Comparison of ENCODE assay signal across 9 cellular contexts in genomic region chr7:101717986-101718746, GRCh38.
A peak's percentile ranks its signal among the peaks of the same experiment; 100 is the strongest.
DNase-seq lines count a peak whose midpoint lies in the region; ATAC-seq and TF ChIP-seq lines count a peak whose summit lies in the region.
"Had no signal": no experiment of that assay in that cellular context is flagged by ENCODE, and none has a peak within 500 bp of the region (broad histone marks: within the 10 kb centered on the region; RNA-seq: fewer than 3 reads in every experiment).

No MANE protein-coding gene starts in this region.

- H3K23ac ChIP-seq in trophoblast cell (ENCODE audit: low read length): no peak overlapping the region

- H2AFZ ChIP-seq in trophoblast cell (ENCODE audit: insufficient read depth, low read length, poor library complexity): no peak overlapping the region

- DNase-seq in esophagus squamous epithelium (lab: John Stamatoyannopoulos, UW) (no peak), trophoblast cell (peak in 1 of 2 donors; percentile 57), GM19240 (ENCODE audit: insufficient read length, low spot score) (no peak), NCI-H82 treated with DMSO at 0.1 percent for 48 hours (lab: John Stamatoyannopoulos, UW; ENCODE audit: unreplicated experiment) (no peak)

- peaks cover 3% of the 10 kb centered on the region for H3K79me1 ChIP-seq in trophoblast cell (ENCODE audit: low read length)

- H3K36me3 ChIP-seq in ES-I3 (ENCODE audit: insufficient read depth, low read length) (no peaks in the 10 kb centered on the region), esophagus squamous epithelium (no peaks in the 10 kb centered on the region), trophoblast cell (ENCODE audit: control insufficient read depth in 1 of 2, insufficient read depth in 2 of 2, low read length in 2 of 2) (no peaks in the 10 kb centered on the region)
- H3K36me3 ChIP-seq: HAP-1 had no signal

- H3K4me3 ChIP-seq in esophagus squamous epithelium (no peak overlapping the region), trophoblast cell (ENCODE audit: low read depth, low read length) (no peak overlapping the region)
- H3K4me3 ChIP-seq: HAP-1 had no signal

- peak overlapping the region; percentile 51 for H4K12ac ChIP-seq in trophoblast cell (ENCODE audit: low read depth, low read length)

- peak overlapping the region; percentile 26 for H4K8ac ChIP-seq in trophoblast cell (ENCODE audit: low read depth, low read length)

- no peaks in the 10 kb centered on the region for H3K79me2 ChIP-seq in trophoblast cell (ENCODE audit: control insufficient read depth, insufficient read depth, low read length, poor library complexity)

- H2AK5ac ChIP-seq in trophoblast cell (ENCODE audit: low read length): peak overlapping the region; percentile 28

- WGBS in esophagus squamous epithelium, 2 donors: 60 to 69% methylated on average over 9 to 17 of the region's 26 CpGs
- no CpG with 5 or more reads among the region's 26 CpGs for WGBS in trophoblast cell (ENCODE audit: extremely low coverage, insufficient coverage, insufficient read length)

- intact Hi-C loops in esophagus squamous epithelium (cut with DNase I): no loop called here

- peak overlapping the region; percentile 35 for H2BK120ac ChIP-seq in trophoblast cell (ENCODE audit: insufficient read depth, low read length, poor library complexity)

- H3K18ac ChIP-seq in trophoblast cell (ENCODE audit: low read length): peak overlapping the region; percentile 43

- H3K4me1 ChIP-seq in ES-I3 (ENCODE audit: insufficient read depth, low read length): peaks cover 4% of the 10 kb centered on the region; the same call in 1 of the 2 replicates
- H3K4me1 ChIP-seq in esophagus squamous epithelium: peaks cover 6 to 15% (median 12%) of the 10 kb centered on the region in 3 donors
- H3K4me1 ChIP-seq in trophoblast cell (ENCODE audit: control insufficient read depth in 1 of 2, insufficient read depth in 2 of 2, low read length in 2 of 2): peaks cover 11 to 12% of the 10 kb centered on the region in 2 experiments
- H3K4me1 ChIP-seq: HAP-1 had no signal

- H3K4me2 ChIP-seq in trophoblast cell (ENCODE audit: low read length): peak overlapping the region; percentile 22

- H3K27me3 ChIP-seq in esophagus squamous epithelium (peaks cover 0 to 4% (median 0%) of the 10 kb centered on the region in 4 donors), trophoblast cell (ENCODE audit: insufficient read depth, low read length) (no peaks in the 10 kb centered on the region)

- no peak for TF ChIP-seq POLR2A in esophagus squamous epithelium (IDR thresholded peaks at IDR 0.05)

- no peak overlapping the region for H2BK5ac ChIP-seq in trophoblast cell (ENCODE audit: low read depth, low read length, poor library complexity)

- H3K9me3 ChIP-seq in ES-I3 (ENCODE audit: control insufficient read depth, insufficient read depth, low read length) (no peaks in the 10 kb centered on the region), esophagus squamous epithelium (no peaks in the 10 kb centered on the region), trophoblast cell (ENCODE audit: insufficient read depth, low read depth, low read length) (peaks cover 4% of the 10 kb centered on the region)
- H3K9me3 ChIP-seq: HAP-1 had no signal

- peak overlapping the region; percentile 65 for H4K91ac ChIP-seq in trophoblast cell (ENCODE audit: low read depth, low read length)

- no peak overlapping the region for H3K14ac ChIP-seq in trophoblast cell (ENCODE audit: low read length)

- H3K9ac ChIP-seq in ES-I3 (ENCODE audit: low read depth, low read length) (peak overlapping the region; percentile 28; the same call in 1 of the 2 replicates), trophoblast cell (ENCODE audit: low read length) (no peak overlapping the region)

- H3K27ac ChIP-seq in esophagus squamous epithelium (peak overlapping the region; percentile 56 to 86 (median 71)), trophoblast cell (ENCODE audit: low read depth, low read length) (no peak overlapping the region)

- ATAC-seq in HG03175 (IDR thresholded peaks at IDR 0.05; ENCODE audit: unreplicated experiment): no peak
- ATAC-seq in activated CD4-positive, CD25-positive, alpha-beta regulatory T cell treated with anti-CD3 and anti-CD28 coated beads, Interleukin-2, amount 50 U/mL, for 24 hours: no peak

- no peak for TF ChIP-seq CTCF in esophagus squamous epithelium (IDR thresholded peaks at IDR 0.05)

- no peak overlapping the region for H2BK12ac ChIP-seq in trophoblast cell (ENCODE audit: low read length)

- H3K4ac ChIP-seq in trophoblast cell (ENCODE audit: low read depth, low read length): peak overlapping the region; percentile 13

TF ChIP-seq in PFSK-1, 5 proteins besides CTCF, POLR2A, EP300 and RAD21:
- TF ChIP-seq REST (IDR thresholded peaks at IDR 0.05; ENCODE audit: insufficient read depth in 1 of 2, low read depth in 2 of 2, low read length in 2 of 2) (no peak), POLR2AphosphoS5 (IDR thresholded peaks at IDR 0.05; ENCODE audit: low read depth, low read length) (no peak), FOXP2 (optimal IDR thresholded peaks at IDR 0.05; ENCODE audit: borderline replicate concordance, extremely low read depth, extremely low read length, insufficient read depth) (peak; percentile 72)
